In the genomic region with DNA sequence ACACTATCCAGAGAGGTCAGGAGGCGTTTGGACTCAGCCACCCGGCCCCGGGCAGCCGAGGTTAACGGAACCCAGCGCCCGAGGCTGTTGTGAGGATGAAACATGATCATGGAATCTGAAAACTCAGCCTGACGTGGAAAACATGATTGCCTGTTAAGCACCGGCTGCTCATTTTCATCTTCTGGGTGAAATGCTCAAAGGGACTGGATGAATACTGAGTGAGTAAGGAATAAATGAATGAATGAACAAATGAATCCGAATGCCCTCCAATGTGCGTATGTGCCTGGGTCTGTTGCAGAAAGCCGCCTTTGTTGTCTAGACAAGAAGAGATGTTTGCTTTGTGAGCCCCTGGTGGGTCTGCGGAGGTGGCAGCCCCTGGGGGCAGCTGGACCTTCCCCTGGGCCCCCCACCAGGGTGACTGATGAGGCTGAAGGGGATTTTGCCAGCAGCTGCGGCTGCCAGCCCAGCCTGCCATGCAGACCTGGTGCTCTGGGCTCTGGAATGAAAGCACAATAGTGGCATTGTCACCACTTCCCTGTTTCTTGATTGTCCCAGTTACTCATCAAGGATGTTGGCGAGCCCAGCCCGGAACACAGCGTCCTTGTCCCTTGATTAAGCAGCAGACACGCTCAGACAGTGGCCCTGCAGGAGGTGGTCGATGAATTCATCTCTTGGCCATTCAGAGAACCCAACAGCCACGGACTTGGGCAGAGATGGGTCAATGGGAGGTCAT, we compare ENCODE assay signal across 1 cellular context.
TF ChIP-seq lines count a peak whose summit lies in the region.

No MANE protein-coding gene starts in this region.

TF ChIP-seq in GM23338, 12 proteins besides CTCF, POLR2A, EP300 and RAD21 (continued from another document):
- TF ChIP-seq, protein P1, sequence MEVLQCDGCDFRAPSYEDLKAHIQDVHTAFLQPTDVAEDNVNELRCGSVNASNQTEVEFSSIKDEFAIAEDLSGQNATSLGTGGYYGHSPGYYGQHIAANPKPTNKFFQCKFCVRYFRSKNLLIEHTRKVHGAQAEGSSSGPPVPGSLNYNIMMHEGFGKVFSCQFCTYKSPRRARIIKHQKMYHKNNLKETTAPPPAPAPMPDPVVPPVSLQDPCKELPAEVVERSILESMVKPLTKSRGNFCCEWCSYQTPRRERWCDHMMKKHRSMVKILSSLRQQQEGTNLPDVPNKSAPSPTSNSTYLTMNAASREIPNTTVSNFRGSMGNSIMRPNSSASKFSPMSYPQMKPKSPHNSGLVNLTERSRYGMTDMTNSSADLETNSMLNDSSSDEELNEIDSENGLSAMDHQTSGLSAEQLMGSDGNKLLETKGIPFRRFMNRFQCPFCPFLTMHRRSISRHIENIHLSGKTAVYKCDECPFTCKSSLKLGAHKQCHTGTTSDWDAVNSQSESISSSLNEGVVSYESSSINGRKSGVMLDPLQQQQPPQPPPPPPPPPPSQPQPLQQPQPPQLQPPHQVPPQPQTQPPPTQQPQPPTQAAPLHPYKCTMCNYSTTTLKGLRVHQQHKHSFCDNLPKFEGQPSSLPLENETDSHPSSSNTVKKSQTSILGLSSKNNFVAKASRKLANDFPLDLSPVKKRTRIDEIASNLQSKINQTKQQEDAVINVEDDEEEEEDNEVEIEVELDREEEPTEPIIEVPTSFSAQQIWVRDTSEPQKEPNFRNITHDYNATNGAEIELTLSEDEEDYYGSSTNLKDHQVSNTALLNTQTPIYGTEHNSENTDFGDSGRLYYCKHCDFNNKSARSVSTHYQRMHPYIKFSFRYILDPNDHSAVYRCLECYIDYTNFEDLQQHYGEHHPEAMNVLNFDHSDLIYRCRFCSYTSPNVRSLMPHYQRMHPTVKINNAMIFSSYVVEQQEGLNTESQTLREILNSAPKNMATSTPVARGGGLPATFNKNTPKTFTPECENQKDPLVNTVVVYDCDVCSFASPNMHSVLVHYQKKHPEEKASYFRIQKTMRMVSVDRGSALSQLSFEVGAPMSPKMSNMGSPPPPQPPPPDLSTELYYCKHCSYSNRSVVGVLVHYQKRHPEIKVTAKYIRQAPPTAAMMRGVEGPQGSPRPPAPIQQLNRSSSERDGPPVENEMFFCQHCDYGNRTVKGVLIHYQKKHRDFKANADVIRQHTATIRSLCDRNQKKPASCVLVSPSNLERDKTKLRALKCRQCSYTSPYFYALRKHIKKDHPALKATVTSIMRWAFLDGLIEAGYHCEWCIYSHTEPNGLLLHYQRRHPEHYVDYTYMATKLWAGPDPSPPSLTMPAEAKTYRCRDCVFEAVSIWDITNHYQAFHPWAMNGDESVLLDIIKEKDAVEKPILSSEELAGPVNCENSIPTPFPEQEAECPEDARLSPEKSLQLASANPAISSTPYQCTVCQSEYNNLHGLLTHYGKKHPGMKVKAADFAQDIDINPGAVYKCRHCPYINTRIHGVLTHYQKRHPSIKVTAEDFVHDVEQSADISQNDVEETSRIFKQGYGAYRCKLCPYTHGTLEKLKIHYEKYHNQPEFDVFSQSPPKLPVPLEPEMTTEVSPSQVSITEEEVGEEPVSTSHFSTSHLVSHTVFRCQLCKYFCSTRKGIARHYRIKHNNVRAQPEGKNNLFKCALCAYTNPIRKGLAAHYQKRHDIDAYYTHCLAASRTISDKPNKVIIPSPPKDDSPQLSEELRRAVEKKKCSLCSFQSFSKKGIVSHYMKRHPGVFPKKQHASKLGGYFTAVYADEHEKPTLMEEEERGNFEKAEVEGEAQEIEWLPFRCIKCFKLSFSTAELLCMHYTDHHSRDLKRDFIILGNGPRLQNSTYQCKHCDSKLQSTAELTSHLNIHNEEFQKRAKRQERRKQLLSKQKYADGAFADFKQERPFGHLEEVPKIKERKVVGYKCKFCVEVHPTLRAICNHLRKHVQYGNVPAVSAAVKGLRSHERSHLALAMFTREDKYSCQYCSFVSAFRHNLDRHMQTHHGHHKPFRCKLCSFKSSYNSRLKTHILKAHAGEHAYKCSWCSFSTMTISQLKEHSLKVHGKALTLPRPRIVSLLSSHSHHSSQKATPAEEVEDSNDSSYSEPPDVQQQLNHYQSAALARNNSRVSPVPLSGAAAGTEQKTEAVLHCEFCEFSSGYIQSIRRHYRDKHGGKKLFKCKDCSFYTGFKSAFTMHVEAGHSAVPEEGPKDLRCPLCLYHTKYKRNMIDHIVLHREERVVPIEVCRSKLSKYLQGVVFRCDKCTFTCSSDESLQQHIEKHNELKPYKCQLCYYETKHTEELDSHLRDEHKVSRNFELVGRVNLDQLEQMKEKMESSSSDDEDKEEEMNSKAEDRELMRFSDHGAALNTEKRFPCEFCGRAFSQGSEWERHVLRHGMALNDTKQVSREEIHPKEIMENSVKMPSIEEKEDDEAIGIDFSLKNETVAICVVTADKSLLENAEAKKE (CRISPR knock-in tag; IDR thresholded peaks at IDR 0.05) = no peak
- TF ChIP-seq POLR2AphosphoS5 (IDR thresholded peaks at IDR 0.05; ENCODE audit: low read depth) = no peak
- TF ChIP-seq, protein P2, sequence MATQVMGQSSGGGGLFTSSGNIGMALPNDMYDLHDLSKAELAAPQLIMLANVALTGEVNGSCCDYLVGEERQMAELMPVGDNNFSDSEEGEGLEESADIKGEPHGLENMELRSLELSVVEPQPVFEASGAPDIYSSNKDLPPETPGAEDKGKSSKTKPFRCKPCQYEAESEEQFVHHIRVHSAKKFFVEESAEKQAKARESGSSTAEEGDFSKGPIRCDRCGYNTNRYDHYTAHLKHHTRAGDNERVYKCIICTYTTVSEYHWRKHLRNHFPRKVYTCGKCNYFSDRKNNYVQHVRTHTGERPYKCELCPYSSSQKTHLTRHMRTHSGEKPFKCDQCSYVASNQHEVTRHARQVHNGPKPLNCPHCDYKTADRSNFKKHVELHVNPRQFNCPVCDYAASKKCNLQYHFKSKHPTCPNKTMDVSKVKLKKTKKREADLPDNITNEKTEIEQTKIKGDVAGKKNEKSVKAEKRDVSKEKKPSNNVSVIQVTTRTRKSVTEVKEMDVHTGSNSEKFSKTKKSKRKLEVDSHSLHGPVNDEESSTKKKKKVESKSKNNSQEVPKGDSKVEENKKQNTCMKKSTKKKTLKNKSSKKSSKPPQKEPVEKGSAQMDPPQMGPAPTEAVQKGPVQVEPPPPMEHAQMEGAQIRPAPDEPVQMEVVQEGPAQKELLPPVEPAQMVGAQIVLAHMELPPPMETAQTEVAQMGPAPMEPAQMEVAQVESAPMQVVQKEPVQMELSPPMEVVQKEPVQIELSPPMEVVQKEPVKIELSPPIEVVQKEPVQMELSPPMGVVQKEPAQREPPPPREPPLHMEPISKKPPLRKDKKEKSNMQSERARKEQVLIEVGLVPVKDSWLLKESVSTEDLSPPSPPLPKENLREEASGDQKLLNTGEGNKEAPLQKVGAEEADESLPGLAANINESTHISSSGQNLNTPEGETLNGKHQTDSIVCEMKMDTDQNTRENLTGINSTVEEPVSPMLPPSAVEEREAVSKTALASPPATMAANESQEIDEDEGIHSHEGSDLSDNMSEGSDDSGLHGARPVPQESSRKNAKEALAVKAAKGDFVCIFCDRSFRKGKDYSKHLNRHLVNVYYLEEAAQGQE (IDR thresholded peaks at IDR 0.05; ENCODE audit: unreplicated experiment) = no peak
TF ChIP-seq in GM23338: peak in this region for 0.
